ENCODE assay signal across 8 cellular contexts in genomic region chr1:84997667-84998600, GRCh38. TPM values are rescaled to one million over a fixed set of nuclear protein-coding genes. Genes with fewer than 3 reads are reported as not detected.
A peak's percentile ranks its signal among the peaks of the same experiment; 100 is the strongest.
DNase-seq lines count a peak whose midpoint lies in the region; ATAC-seq and TF ChIP-seq lines count a peak whose summit lies in the region.

No MANE protein-coding gene starts in this region.

- H3K27ac ChIP-seq in HUES64 (ENCODE audit: low read depth, low read length) = no peak overlapping the region
- no peak overlapping the region for H3K27ac ChIP-seq in gastrocnemius medialis

- in situ Hi-C loops in gastrocnemius medialis (cut with MboI; ENCODE audit: low sequenced_read_pairs in 4 of 4) = no loop called here

- peaks cover 0 to 3% of the 10 kb centered on the region in 2 donors for H3K9me3 Mint-ChIP-seq in activated naive CD4-positive, alpha-beta T cell treated with anti-CD3 and anti-CD28 coated beads, Interleukin-2, amount 50 U/mL, for 72 hours

- peak in 1 of 2 donors; percentile 17 for ATAC-seq in activated naive CD4-positive, alpha-beta T cell treated with anti-CD3 and anti-CD28 coated beads, Interleukin-2, amount 50 U/mL, for 72 hours
- ATAC-seq in gastrocnemius medialis = no peak

- intact Hi-C loops in gastrocnemius medialis (cut with DNase I; ENCODE audit: low total_unique reads) = no loop called here

- peaks cover 9 to 23% of the 10 kb centered on the region in 2 donors for H3K36me3 Mint-ChIP-seq in activated naive CD4-positive, alpha-beta T cell treated with anti-CD3 and anti-CD28 coated beads, Interleukin-2, amount 50 U/mL, for 72 hours

- DNase-seq in ELR (ENCODE audit: low read depth) = peak; percentile 34
- DNase-seq in activated naive CD4-positive, alpha-beta T cell treated with anti-CD3 and anti-CD28 coated beads, Interleukin-2, amount 50 U/mL, for 72 hours (ENCODE audit: low spot score in 2 of 2) = peak in 1 of 2 donors; percentile 25
- peak; percentile 30 for DNase-seq in hepatic stellate cell (ENCODE audit: low spot score)
- DNase-seq in gastrocnemius medialis = no peak
- DNase-seq in AML-193 (lab: John Stamatoyannopoulos, UW) = no peak
- DNase-seq in DMS153 (lab: John Stamatoyannopoulos, UW) = no peak
- DNase-seq in Ammon's horn (ENCODE audit: low spot score) = no peak

- 2% methylated on average over 58 of the region's 58 CpGs for WGBS in HUES64

- H3K36me3 ChIP-seq in HUES64 (ENCODE audit: insufficient read depth, low read length) (no peaks in the 10 kb centered on the region), gastrocnemius medialis (no peaks in the 10 kb centered on the region)

- TF ChIP-seq POLR2A in gastrocnemius medialis (IDR thresholded peaks at IDR 0.05) = no peak

- H3K27ac Mint-ChIP-seq in activated naive CD4-positive, alpha-beta T cell treated with anti-CD3 and anti-CD28 coated beads, Interleukin-2, amount 50 U/mL, for 72 hours = peak overlapping the region; percentile 63 to 88

- TF ChIP-seq CTCF in gastrocnemius medialis (IDR thresholded peaks at IDR 0.05 in 4 of 5, conservative IDR thresholded peaks at IDR 0.05 in 1 of 5) = no peak

- H3K27me3 ChIP-seq in HUES64 (ENCODE audit: insufficient read depth, low read length) = peaks cover 82% of the 10 kb centered on the region
- peaks cover 42 to 53% (median 47%) of the 10 kb centered on the region in 3 donors for H3K27me3 ChIP-seq in gastrocnemius medialis

- H3K9me3 ChIP-seq in HUES64 (ENCODE audit: insufficient read depth, low read depth, low read length) = no peaks in the 10 kb centered on the region
- H3K9me3 ChIP-seq in gastrocnemius medialis = no peaks in the 10 kb centered on the region

- H3K4me3 ChIP-seq in HUES64 (ENCODE audit: low read length) (peak overlapping the region; percentile 58), gastrocnemius medialis (peak overlapping the region; percentile 52 to 75 (median 56))

- H3K4me1 ChIP-seq in HUES64 (ENCODE audit: insufficient read depth, low read length) = 0 out of 2 replicates have a peak, but pooled peaks cover 4% of the 10 kb centered on the region
- H3K4me1 ChIP-seq in gastrocnemius medialis = peaks cover 9 to 19% of the 10 kb centered on the region in 2 donors

- H3K9ac ChIP-seq in HUES64 (ENCODE audit: low read depth, low read length) = no peak overlapping the region

RNA-seq across cellular contexts. Expression of gene MCOLN2, which starts 1.0 kb away (rescaled TPM):
- 0.70 TPM for polyA plus RNA-seq in HUES64 (2013, experiment 1 of 2)
- 0.63 TPM for polyA plus RNA-seq in HUES64 (2013, experiment 2 of 2)
- total RNA-seq in activated naive CD4-positive, alpha-beta T cell treated with anti-CD3 and anti-CD28 coated beads, Interleukin-2, amount 50 U/mL, for 72 hours = 10 to 100 TPM; 37.3 to 37.4 TPM
- 1 to 10 TPM in 1 of 4 donors, under 1 TPM in 1, not detected in 2; 0.22 to 3.0 TPM for total RNA-seq in gastrocnemius medialis

RNA-seq across cellular contexts. Expression of gene MCOLN3, which starts 50.4 kb away (rescaled TPM):
- polyA plus RNA-seq in HUES64 (2013, experiment 1 of 2) = 2.3 TPM
- polyA plus RNA-seq in HUES64 (2013, experiment 2 of 2) = 2.0 TPM
- under 1 TPM; 0.16 to 0.27 TPM for total RNA-seq in activated naive CD4-positive, alpha-beta T cell treated with anti-CD3 and anti-CD28 coated beads, Interleukin-2, amount 50 U/mL, for 72 hours
- total RNA-seq in gastrocnemius medialis = under 1 TPM; 0.19 to 0.61 (median 0.33) TPM

Comparison
In these comparisons a context has a peak if more than half of its experiments do, and no peak if none do; other contexts are left out.
1. DNase-seq: peak in ELR (single experiment) and hepatic stellate cell (single experiment); none in gastrocnemius medialis (0 of 2), AML-193 (0 of 2), DMS153 (single experiment) and Ammon's horn (single experiment).
2. RNA of gene MCOLN2, which starts 1.0 kb away (total RNA-seq): 37.3 to 37.4 TPM in activated naive CD4-positive, alpha-beta T cell treated with anti-CD3 and anti-CD28 coated beads, Interleukin-2, amount 50 U/mL, for 72 hours; 0.22 to 3.0 TPM in gastrocnemius medialis; every median in the first group is over 4 times any median in the second.